Comparison of ENCODE assay signal across 23 cellular contexts in the genomic region with DNA sequence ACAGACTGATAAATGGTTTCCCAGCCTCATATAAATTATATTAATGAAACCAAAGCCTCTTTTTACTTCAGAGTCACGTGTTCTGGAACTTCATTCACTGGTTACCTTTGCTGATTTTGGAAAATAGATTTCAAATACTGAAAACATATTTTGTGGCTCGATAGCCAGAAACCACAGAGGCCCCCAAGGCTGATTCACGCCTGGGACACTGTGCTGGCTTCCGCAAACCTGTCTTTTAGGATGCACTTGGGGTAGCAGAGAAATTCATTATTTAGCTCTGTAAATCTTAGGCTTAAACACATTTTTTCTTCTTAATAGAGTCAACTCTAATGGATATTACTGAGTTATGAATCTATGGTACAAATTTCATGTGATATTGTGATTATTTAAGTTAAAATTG.
"Had no signal": no experiment of that assay in that cellular context is flagged by ENCODE, and none has a peak within 500 bp of the region (broad histone marks: within the 10 kb centered on the region; RNA-seq: fewer than 3 reads in every experiment).

No MANE protein-coding gene starts in this region.

- H3K4me3 ChIP-seq: gastrocnemius medialis, lung, neural progenitor cell, right lobe of liver, suprapubic skin, transverse colon, upper lobe of right lung, uterus had no signal

- H3K27me3 ChIP-seq: gastrocnemius medialis, neural progenitor cell, right lobe of liver, suprapubic skin, transverse colon, upper lobe of right lung, uterus had no signal

- H3K9me3 Mint-ChIP-seq: endodermal cell had no signal

- H3K27ac ChIP-seq: epithelial cell of prostate, gastrocnemius medialis, neural progenitor cell, parathyroid adenoma, right lobe of liver, suprapubic skin, transverse colon, upper lobe of right lung, uterus had no signal

- FAIRE-seq: kidney, small intestine had no signal

- H3K36me3 Mint-ChIP-seq: memory B cell, neural progenitor cell had no signal

- H3K4me1 Mint-ChIP-seq: endodermal cell; stimulated activated naive B cell treated with anti-CD40 and anti-IgM and Interleukin-4, amounts not matched to agents 10 μg/mL and 1 μg/mL and 100 μg/mL, for 72 hours had no signal

- H3K27ac Mint-ChIP-seq: dendritic cell treated with granulocyte-macrophage colony-stimulating factor and Interleukin-4, amounts not matched to agents 40 ng/mL and 50 ng/mL, for 4 days; endodermal cell; memory B cell; nephron; neural progenitor cell; progenitor cell of endocrine pancreas; stimulated activated naive B cell treated with anti-CD40 and anti-IgM and Interleukin-4, amounts not matched to agents 10 μg/mL and 1 μg/mL and 100 μg/mL, for 72 hours had no signal

- DNase-seq: effector CD8-positive, alpha-beta T cell; endodermal cell; foreskin fibroblast; gastrocnemius medialis; kidney; right lobe of liver; stimulated activated CD4-positive, alpha-beta T cell treated with anti-CD3 and anti-CD28 coated beads, Interleukin-2, amount 100 ng/mL, for 48 hours; stimulated activated naive B cell treated with anti-CD40 and anti-IgM and Interleukin-4, amounts not matched to agents 10 μg/mL and 1 μg/mL and 100 μg/mL, for 72 hours; transverse colon; upper lobe of right lung; uterus had no signal

- ATAC-seq: gastrocnemius medialis; left lobe of liver; right lobe of liver; stimulated activated naive B cell treated with anti-CD40 and anti-IgM and Interleukin-4, amounts not matched to agents 10 μg/mL and 1 μg/mL and 100 μg/mL, for 72 hours; upper lobe of right lung had no signal

- H3K27me3 Mint-ChIP-seq: dendritic cell treated with granulocyte-macrophage colony-stimulating factor and Interleukin-4, amounts not matched to agents 40 ng/mL and 50 ng/mL, for 4 days had no signal

- H3K4me3 Mint-ChIP-seq: dendritic cell treated with granulocyte-macrophage colony-stimulating factor and Interleukin-4, amounts not matched to agents 40 ng/mL and 50 ng/mL, for 4 days; endodermal cell; memory B cell; nephron; neural progenitor cell; stimulated activated naive B cell treated with anti-CD40 and anti-IgM and Interleukin-4, amounts not matched to agents 10 μg/mL and 1 μg/mL and 100 μg/mL, for 72 hours; stimulated activated naive CD8-positive, alpha-beta T cell treated with anti-CD3 and anti-CD28 coated beads, Interleukin-15, amount 100 ng/mL, for 72 hours had no signal
